19 cellular contexts compared by ENCODE assay signal in genomic region chr4:165945991-165946390, GRCh38.
A peak's percentile ranks its signal among the peaks of the same experiment; 100 is the strongest.
DNase-seq lines count a peak whose midpoint lies in the region; ATAC-seq, FAIRE-seq and TF ChIP-seq lines count a peak whose summit lies in the region.
"Had no signal": no experiment of that assay in that cellular context is flagged by ENCODE, and none has a peak within 500 bp of the region (broad histone marks: within the 10 kb centered on the region; RNA-seq: fewer than 3 reads in every experiment).

No MANE protein-coding gene starts in this region.

- H3K14ac ChIP-seq in H1 (ENCODE audit: insufficient read length): no peak overlapping the region

- H4K8ac ChIP-seq in H1 (ENCODE audit: extremely low read depth, insufficient read depth, low read length) (no peak overlapping the region), mesendoderm (ENCODE audit: low read depth, low read length) (no peak overlapping the region)

- no peak for TF ChIP-seq EP300 in H1 (IDR thresholded peaks at IDR 0.05; ENCODE audit: borderline replicate concordance in 1 of 2, low read depth in 2 of 2, low read length in 2 of 2)

- H2BK12ac ChIP-seq in H1 (ENCODE audit: low read depth, low read length): no peak overlapping the region

- no peak overlapping the region for H2BK15ac ChIP-seq in H1 (ENCODE audit: low read length)
- H2BK15ac ChIP-seq in mesendoderm (replicated peaks; ENCODE audit: low read depth): no peak overlapping the region

- H4K5ac ChIP-seq in H1 (ENCODE audit: insufficient read length, low read depth, low read length): no peak overlapping the region
- H4K5ac ChIP-seq in mesendoderm (ENCODE audit: low read length): no peak overlapping the region

- H3K23ac ChIP-seq in H1 (ENCODE audit: insufficient read length) (no peak overlapping the region), mesendoderm (ENCODE audit: low read length) (no peak overlapping the region)

- CTCF ChIA-PET in H1 (lab: Charles Lee; ENCODE audit: partially characterized antibody): interaction anchor here (0.6 kb wide), 2 partner anchors 453 to 608 kb away, joined by 3 to 5 read pairs; no protein-coding TSS in a partner anchor

- no peaks in the 10 kb centered on the region for H3K36me3 Mint-ChIP-seq in naive thymus-derived CD8-positive, alpha-beta T cell
- H3K36me3 Mint-ChIP-seq: CD14-positive monocyte; CD4-positive, alpha-beta memory T cell had no signal

- H3K9ac ChIP-seq in H1 (replicated peaks in 1 of 4; ENCODE audit: extremely low read depth in 1 of 4, low read depth in 3 of 4, low read length in 3 of 4) (no peak overlapping the region), mesendoderm (ENCODE audit: low read length) (no peak overlapping the region)
- H3K9ac ChIP-seq: BLaER1, GM23248 had no signal

- no peak overlapping the region; the same call in 1 of the 2 replicates for H2AFZ ChIP-seq in H1 (ENCODE audit: low read length)
- H2AFZ ChIP-seq: GM23248 had no signal

- H3K4me2 ChIP-seq in H1 (ENCODE audit: insufficient read depth in 1 of 2, low read depth in 2 of 2, low read length in 2 of 2) (no peak overlapping the region), mesendoderm (ENCODE audit: low read length) (no peak overlapping the region)
- H3K4me2 ChIP-seq: BLaER1 had no signal

- H2BK5ac ChIP-seq in H1 (ENCODE audit: low read depth, low read length): no peak overlapping the region
- H2BK5ac ChIP-seq in mesendoderm (ENCODE audit: low read length): no peak overlapping the region

- no peak for TF ChIP-seq POLR2A in H1 (IDR thresholded peaks at IDR 0.05; ENCODE audit: control extremely low read depth in 1 of 2, low read depth in 2 of 2, low read length in 2 of 2)

- H3K79me2 ChIP-seq in H1 (ENCODE audit: control insufficient read depth in 1 of 2, insufficient read depth in 2 of 2, low read length in 2 of 2): no peaks in the 10 kb centered on the region
- H3K79me2 ChIP-seq in mesendoderm (ENCODE audit: control insufficient read depth, insufficient read depth, low read length): no peaks in the 10 kb centered on the region

- no peak overlapping the region for H2BK20ac ChIP-seq in H1 (ENCODE audit: low read length)

- H4K91ac ChIP-seq in H1 (replicated peaks; ENCODE audit: insufficient read length, low read length): no peak overlapping the region

- no peak overlapping the region for H3K18ac ChIP-seq in H1 (ENCODE audit: extremely low read depth, low read length)
- no peak overlapping the region for H3K18ac ChIP-seq in mesendoderm (ENCODE audit: low read length)

- TF ChIP-seq RAD21 in H1 (IDR thresholded peaks at IDR 0.05 in 1 of 2, conservative IDR thresholded peaks at IDR 0.05 in 1 of 2; ENCODE audit: low read depth in 2 of 2, low read length in 2 of 2): no peak

- WGBS in H1 (ENCODE audit: extremely low coverage in 1 of 2, insufficient coverage in 1 of 2, insufficient read length in 1 of 2, insufficient replicate concordance in 2 of 2, low coverage in 1 of 2, low lambda C conversion rate in 2 of 2, missing lambda C conversion rate in 1 of 2), 2 experiments: 96% methylated on average over 3 of the region's 3 CpGs; no CpG with 5 or more reads in 1 of the 2 experiments
- WGBS in mesendoderm (ENCODE audit: extremely low coverage, insufficient coverage, low lambda C conversion rate): no CpG with 5 or more reads among the region's 3 CpGs

- no peaks in the 10 kb centered on the region for H4K20me1 ChIP-seq in H1 (replicated peaks in 1 of 2; ENCODE audit: control insufficient read depth in 1 of 2, insufficient read depth in 2 of 2, low read length in 2 of 2)
- H4K20me1 ChIP-seq: BLaER1 had no signal

- H3K4me3 ChIP-seq in cardiac muscle cell: no peak overlapping the region
- H3K4me3 ChIP-seq in left ventricle myocardium inferior: no peak overlapping the region
- no peak overlapping the region for H3K4me3 ChIP-seq in H1 (ENCODE audit: extremely low read depth in 1 of 4, insufficient read depth in 2 of 4, low read depth in 3 of 4, low read length in 4 of 4)
- no peak overlapping the region for H3K4me3 ChIP-seq in mesendoderm (ENCODE audit: low read length)
- no peak overlapping the region for H3K4me3 ChIP-seq in upper lobe of right lung
- H3K4me3 ChIP-seq: BLaER1, GM23248 had no signal

- H3K4me1 ChIP-seq in cardiac muscle cell (ENCODE audit: low read depth): no peaks in the 10 kb centered on the region
- no peaks in the 10 kb centered on the region for H3K4me1 ChIP-seq in left ventricle myocardium inferior
- no peaks in the 10 kb centered on the region for H3K4me1 ChIP-seq in H1 (replicated peaks in 1 of 4; ENCODE audit: control insufficient read depth in 3 of 4, insufficient read depth in 4 of 4, low read length in 3 of 4)
- no peaks in the 10 kb centered on the region for H3K4me1 ChIP-seq in mesendoderm (ENCODE audit: control insufficient read depth, low read depth, low read length)
- no peaks in the 10 kb centered on the region for H3K4me1 ChIP-seq in upper lobe of right lung
- H3K4me1 ChIP-seq: BLaER1 had no signal

- peak; percentile 19 for FAIRE-seq in H1 (lab: Jason Lieb, UNC)
- FAIRE-seq: H54 had no signal

- H3K27ac ChIP-seq in cardiac muscle cell: no peak overlapping the region
- H3K27ac ChIP-seq in left ventricle myocardium inferior (replicated peaks): no peak overlapping the region
- H3K27ac ChIP-seq in H1 (ENCODE audit: low read depth, low read length): no peak overlapping the region
- no peak overlapping the region for H3K27ac ChIP-seq in mesendoderm (ENCODE audit: low read depth, low read length)
- no peak overlapping the region for H3K27ac ChIP-seq in upper lobe of right lung
- H3K27ac ChIP-seq: BLaER1, GM23248, HL-60 had no signal

- H3K36me3 ChIP-seq in cardiac muscle cell (no peaks in the 10 kb centered on the region), left ventricle myocardium inferior (no peaks in the 10 kb centered on the region), H1 (ENCODE audit: control insufficient read depth in 2 of 4, insufficient read depth in 4 of 4, low read length in 3 of 4) (no peaks in the 10 kb centered on the region), mesendoderm (ENCODE audit: control insufficient read depth, insufficient read depth, low read length) (no peaks in the 10 kb centered on the region), upper lobe of right lung (no peaks in the 10 kb centered on the region)
- H3K36me3 ChIP-seq: BLaER1 had no signal

- no peaks in the 10 kb centered on the region for H3K4me1 Mint-ChIP-seq in naive thymus-derived CD8-positive, alpha-beta T cell
- H3K4me1 Mint-ChIP-seq: CD14-positive monocyte; CD4-positive, alpha-beta memory T cell had no signal

- H3K4ac ChIP-seq in H1 (replicated peaks; ENCODE audit: insufficient read length, low read depth, low read length) (no peak overlapping the region), mesendoderm (ENCODE audit: low read depth, low read length) (no peak overlapping the region)

- no peaks in the 10 kb centered on the region for H3K23me2 ChIP-seq in H1 (ENCODE audit: low read depth, low read length)

- H3K27me3 ChIP-seq in cardiac muscle cell: no peaks in the 10 kb centered on the region
- H3K27me3 ChIP-seq in left ventricle myocardium inferior (ENCODE audit: low read depth): no peaks in the 10 kb centered on the region
- H3K27me3 ChIP-seq in H1 (replicated peaks in 1 of 4; ENCODE audit: control insufficient read depth in 3 of 4, extremely low read depth in 1 of 4, insufficient read depth in 3 of 4, low read length in 3 of 4): no peaks in the 10 kb centered on the region
- no peaks in the 10 kb centered on the region for H3K27me3 ChIP-seq in mesendoderm (ENCODE audit: insufficient read depth, low read length, poor library complexity)
- no peaks in the 10 kb centered on the region for H3K27me3 ChIP-seq in upper lobe of right lung
- H3K27me3 ChIP-seq: BLaER1 had no signal

- ATAC-seq in upper lobe of right lung: peak; percentile 41
- ATAC-seq in naive thymus-derived CD8-positive, alpha-beta T cell: no peak

- intact Hi-C loops in left ventricle myocardium inferior (cut with micrococcal nuclease): no loop called here
- intact Hi-C loops in upper lobe of right lung (cut with DNase I): no loop called here

- no peak overlapping the region for H3K4me3 Mint-ChIP-seq in naive thymus-derived CD8-positive, alpha-beta T cell
- H3K4me3 Mint-ChIP-seq: CD14-positive monocyte; CD4-positive, alpha-beta memory T cell had no signal

- H3K9me3 ChIP-seq in cardiac muscle cell (ENCODE audit: low read depth) (no peaks in the 10 kb centered on the region), left ventricle myocardium inferior (replicated peaks) (peaks cover 4% of the 10 kb centered on the region), H1 (ENCODE audit: insufficient read depth in 2 of 2, low read depth in 1 of 2, low read length in 1 of 2) (no peaks in the 10 kb centered on the region), upper lobe of right lung (no peaks in the 10 kb centered on the region)
- H3K9me3 ChIP-seq: BLaER1 had no signal

- POLR2A ChIA-PET in H1 (lab: Charles Lee; ENCODE audit: partially characterized antibody): no interaction called here
- POLR2A ChIA-PET in naive thymus-derived CD8-positive, alpha-beta T cell (lab: Charles Lee): no interaction called here

- H2AK5ac ChIP-seq in H1 (ENCODE audit: low read depth, low read length): no peak overlapping the region
- no peak overlapping the region for H2AK5ac ChIP-seq in mesendoderm (ENCODE audit: low read length)

- H3K27me3 Mint-ChIP-seq in naive thymus-derived CD8-positive, alpha-beta T cell: no peaks in the 10 kb centered on the region
- H3K27me3 Mint-ChIP-seq: CD4-positive, alpha-beta memory T cell had no signal

- peaks cover 0 to 16% (median 4%) of the 10 kb centered on the region in 9 donors for H3K9me3 Mint-ChIP-seq in naive thymus-derived CD8-positive, alpha-beta T cell

- no peak overlapping the region for H3K56ac ChIP-seq in H1 (replicated peaks; ENCODE audit: insufficient read length, low read depth, low read length)
- H3K56ac ChIP-seq in mesendoderm (ENCODE audit: low read length): no peak overlapping the region

- H2BK120ac ChIP-seq in H1 (replicated peaks; ENCODE audit: low read depth, low read length): no peak overlapping the region
- no peak overlapping the region for H2BK120ac ChIP-seq in mesendoderm (ENCODE audit: low read depth, low read length)

- TF ChIP-seq CTCF in cardiac muscle cell (IDR thresholded peaks at IDR 0.05; ENCODE audit: low read depth, low read length) (no peak), left ventricle myocardium inferior (IDR thresholded peaks at IDR 0.05; ENCODE audit: borderline replicate concordance) (no peak), H1 (IDR thresholded peaks at IDR 0.05; ENCODE audit: control extremely low read depth in 1 of 3, insufficient read depth in 1 of 3, low read depth in 1 of 3, low read length in 3 of 3) (no peak), upper lobe of right lung (IDR thresholded peaks at IDR 0.05) (no peak)

- DNase-seq in cardiac muscle cell (ENCODE audit: low read depth in 1 of 2, low spot score in 1 of 2) (peak; percentile 0 to 1), left ventricle myocardium inferior (no peak), H1 (ENCODE audit: low read depth in 1 of 2, low spot score in 2 of 2) (no peak), mesendoderm (peak; percentile 42), upper lobe of right lung (no peak), NCI-H510A treated with DMSO at 0.1 percent for 48 hours (lab: John Stamatoyannopoulos, UW) (no peak), NCI-H187 treated with DMSO at 0.1 percent for 48 hours (lab: John Stamatoyannopoulos, UW) (no peak)
- DNase-seq in naive thymus-derived CD8-positive, alpha-beta T cell: no peak
- DNase-seq: 8988T; Calu3; CD4-positive, alpha-beta memory T cell; DND-41; GDM1; GM23248; HCEC 1CT had no signal

- H3K27ac Mint-ChIP-seq in naive thymus-derived CD8-positive, alpha-beta T cell: no peak overlapping the region
- H3K27ac Mint-ChIP-seq: CD14-positive monocyte; CD4-positive, alpha-beta memory T cell had no signal

- H3K79me1 ChIP-seq in H1 (ENCODE audit: low read depth, low read length) (no peaks in the 10 kb centered on the region), mesendoderm (ENCODE audit: low read length) (no peaks in the 10 kb centered on the region)

Comparison
In these comparisons a context has a peak if more than half of its experiments do, and no peak if none do; other contexts are left out.
1. DNase-seq: peak in cardiac muscle cell (2 of 2) and mesendoderm (single experiment); none in left ventricle myocardium inferior (single experiment), H1 (0 of 2), upper lobe of right lung (single experiment), naive thymus-derived CD8-positive, alpha-beta T cell (0 of 10), NCI-H510A treated with DMSO at 0.1 percent for 48 hours (single experiment) and NCI-H187 treated with DMSO at 0.1 percent for 48 hours (single experiment).